ENCODE assay signal across 9 cellular contexts in genomic region chr16:85245307-85246172, GRCh38.
DNase-seq lines count a peak whose midpoint lies in the region; ATAC-seq and TF ChIP-seq lines count a peak whose summit lies in the region.
"Had no signal": no experiment of that assay in that cellular context is flagged by ENCODE, and none has a peak within 500 bp of the region (broad histone marks: within the 10 kb centered on the region; RNA-seq: fewer than 3 reads in every experiment).

No MANE protein-coding gene starts in this region.

- no peaks in the 10 kb centered on the region for H3K36me3 ChIP-seq in liver (ENCODE audit: control insufficient read depth in 4 of 4, insufficient read depth in 3 of 4, low read depth in 1 of 4, low read length in 3 of 4)

- no peak overlapping the region for H3K4me3 Mint-ChIP-seq in chondrocyte (ENCODE audit: unreplicated experiment)

- TF ChIP-seq RAD21 in liver (IDR thresholded peaks at IDR 0.05): peak; percentile 83 to 89

- H3K9me3 Mint-ChIP-seq in chondrocyte (ENCODE audit: low read depth): no peaks in the 10 kb centered on the region

- peaks cover 9% of the 10 kb centered on the region for H3K27me3 Mint-ChIP-seq in chondrocyte (ENCODE audit: low read depth)

- H3K4me1 Mint-ChIP-seq in chondrocyte (ENCODE audit: low read depth): peaks cover 10% of the 10 kb centered on the region

- no peak overlapping the region for H3K4me3 ChIP-seq in liver (ENCODE audit: low read depth in 1 of 3, low read length in 3 of 3)

- DNase-seq in NCI-H1694 (lab: John Stamatoyannopoulos, UW) (peak; percentile 56), NCI-H1694 treated with DMSO at 0.1 percent for 48 hours (lab: John Stamatoyannopoulos, UW) (no peak), NCI-H146 treated with DMSO at 0.1 percent for 48 hours (lab: John Stamatoyannopoulos, UW; ENCODE audit: unreplicated experiment) (peak; percentile 73), chondrocyte (ENCODE audit: low spot score) (no peak)
- peak; percentile 43 for DNase-seq in activated CD4-positive, CD25-positive, alpha-beta regulatory T cell treated with anti-CD3 and anti-CD28 coated beads, Interleukin-2, amount 50 U/mL, for 72 hours
- peak; percentile 15 for DNase-seq in stimulated activated CD8-positive, alpha-beta memory T cell treated with anti-CD3 and anti-CD28 coated beads, Interleukin-4, amount 100 ng/mL, for 24 hours (ENCODE audit: low read depth)

- no peak for ATAC-seq in GM21576 (IDR thresholded peaks at IDR 0.05; ENCODE audit: unreplicated experiment)

- H3K4me1 ChIP-seq in liver (ENCODE audit: control insufficient read depth in 4 of 4, insufficient read depth in 4 of 4, low read length in 3 of 4): peaks cover 0 to 13% (median 3%) of the 10 kb centered on the region in 4 donors

- TF ChIP-seq CTCF in chondrocyte (IDR thresholded peaks at IDR 0.05) (peak; percentile 86), liver (IDR thresholded peaks at IDR 0.05; ENCODE audit: low read depth, low read length, missing input control) (peak; percentile 83)

- 26% methylated on average over 24 of the region's 24 CpGs for WGBS in liver

- no peak overlapping the region for H3K9ac ChIP-seq in liver (ENCODE audit: low read depth in 1 of 2, low read length in 2 of 2)

- no peaks in the 10 kb centered on the region for H3K9me3 ChIP-seq in liver (ENCODE audit: control insufficient read depth in 4 of 4, low read length in 3 of 4)

- no peak overlapping the region for H3K27ac Mint-ChIP-seq in chondrocyte (ENCODE audit: unreplicated experiment)

- no peaks in the 10 kb centered on the region for H3K27me3 ChIP-seq in liver (ENCODE audit: control insufficient read depth in 4 of 4, insufficient read depth in 4 of 4, low read length in 3 of 4)

- H3K36me3 Mint-ChIP-seq in chondrocyte (ENCODE audit: low read depth): no peaks in the 10 kb centered on the region

- H3K27ac ChIP-seq in liver (ENCODE audit: low read depth in 1 of 2, low read length in 2 of 2): no peak overlapping the region
- H3K27ac ChIP-seq: epithelial cell of prostate had no signal

TF ChIP-seq in liver, 16 proteins besides CTCF, POLR2A, EP300 and RAD21:
- no peak for TF ChIP-seq HNF4A (conservative IDR thresholded peaks at IDR 0.05)
- TF ChIP-seq SP1 (IDR thresholded peaks at IDR 0.05): no peak

Comparison
In these comparisons a context has a peak if more than half of its experiments do, and no peak if none do; other contexts are left out.
1. DNase-seq: peak in NCI-H1694 (single experiment), NCI-H146 treated with DMSO at 0.1 percent for 48 hours (single experiment), activated CD4-positive, CD25-positive, alpha-beta regulatory T cell treated with anti-CD3 and anti-CD28 coated beads, Interleukin-2, amount 50 U/mL, for 72 hours (single experiment) and stimulated activated CD8-positive, alpha-beta memory T cell treated with anti-CD3 and anti-CD28 coated beads, Interleukin-4, amount 100 ng/mL, for 24 hours (single experiment); none in NCI-H1694 treated with DMSO at 0.1 percent for 48 hours (single experiment) and chondrocyte (single experiment).